Comparison of ENCODE assay signal across 14 cellular contexts in the genomic region with DNA sequence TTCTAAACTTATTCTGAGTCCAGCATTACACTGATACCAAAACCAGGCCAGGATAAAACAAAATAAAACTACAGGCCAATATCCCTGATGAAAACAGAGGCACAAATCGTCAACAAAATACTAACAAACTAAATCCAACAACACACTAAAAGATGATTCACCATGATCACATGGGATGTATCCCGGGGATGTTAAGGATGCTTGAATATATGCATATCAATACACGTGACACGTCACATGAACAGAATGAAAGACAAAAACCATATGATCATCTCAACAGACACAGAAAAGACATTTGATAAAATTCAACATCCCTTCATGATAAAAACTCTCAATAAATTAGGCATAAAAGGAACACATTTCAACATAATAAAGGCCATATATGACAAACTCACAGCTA.
DNase-seq lines count a peak whose midpoint lies in the region; ATAC-seq lines count a peak whose summit lies in the region.
"Had no signal": no experiment of that assay in that cellular context is flagged by ENCODE, and none has a peak within 500 bp of the region (broad histone marks: within the 10 kb centered on the region; RNA-seq: fewer than 3 reads in every experiment).

No MANE protein-coding gene starts in this region.

- H2BK120ac ChIP-seq in mesenchymal stem cell (ENCODE audit: low read depth, low read length), result no peak overlapping the region

- no peak overlapping the region for H3K4me3 ChIP-seq in mesenchymal stem cell (ENCODE audit: insufficient read depth in 1 of 2, low read depth in 1 of 2, low read length in 2 of 2)

- ATAC-seq in activated T-helper 17 cell treated with anti-CD3 and anti-CD28 coated beads, Interleukin-2, amount 50 U/mL, for 72 hours (replicated peaks), result no peak
- no peak for ATAC-seq in GM19467 (IDR thresholded peaks at IDR 0.05; ENCODE audit: unreplicated experiment)
- ATAC-seq: CD8-positive, alpha-beta T cell; HCT116 had no signal

- H3K23ac ChIP-seq in mesenchymal stem cell (ENCODE audit: low read length in 2 of 2), result no peak overlapping the region

- no peaks in the 10 kb centered on the region for H3K36me3 ChIP-seq in mesenchymal stem cell (ENCODE audit: control insufficient read depth in 1 of 2, insufficient read depth in 2 of 2, low read depth in 1 of 2, low read length in 2 of 2)

- no peak overlapping the region for H3K14ac ChIP-seq in mesenchymal stem cell (ENCODE audit: low read length in 2 of 2)

- no peak overlapping the region for H2BK15ac ChIP-seq in mesenchymal stem cell (ENCODE audit: low read depth, poor library complexity, severe bottlenecking)

- H3K27me3 ChIP-seq in mesenchymal stem cell (ENCODE audit: control insufficient read depth in 1 of 2, insufficient read depth in 1 of 2, low read length in 2 of 2), result no peaks in the 10 kb centered on the region

- H3K18ac ChIP-seq in mesenchymal stem cell (ENCODE audit: low read depth in 1 of 2, low read length in 2 of 2), result no peak overlapping the region

- H3K9me3 ChIP-seq in mesenchymal stem cell (ENCODE audit: control insufficient read depth, low read length), result peaks cover 3% of the 10 kb centered on the region
- H3K9me3 ChIP-seq: Caco-2 had no signal

- no peak overlapping the region for H3K27ac ChIP-seq in mesenchymal stem cell (ENCODE audit: low read length, poor library complexity, severe bottlenecking)

- H3K4me2 ChIP-seq in mesenchymal stem cell (ENCODE audit: low read length, poor library complexity, severe bottlenecking), result no peak overlapping the region

- peaks cover 12% of the 10 kb centered on the region for H3K9me3 Mint-ChIP-seq in activated naive CD8-positive, alpha-beta T cell (ENCODE audit: low read depth)
- peaks cover 26% of the 10 kb centered on the region for H3K9me3 Mint-ChIP-seq in activated naive CD8-positive, alpha-beta T cell treated with anti-CD3 and anti-CD28 coated beads for 36 hours
- peaks cover 6% of the 10 kb centered on the region for H3K9me3 Mint-ChIP-seq in activated T-helper 17 cell treated with anti-CD3 and anti-CD28 coated beads, Interleukin-2, amount 50 U/mL, for 72 hours

- no peak overlapping the region for H2AFZ ChIP-seq in mesenchymal stem cell (ENCODE audit: low read depth, low read length)

- H3K36me3 Mint-ChIP-seq in activated naive CD8-positive, alpha-beta T cell, result peaks cover 36% of the 10 kb centered on the region
- H3K36me3 Mint-ChIP-seq in activated naive CD8-positive, alpha-beta T cell treated with anti-CD3 and anti-CD28 coated beads for 36 hours, result peaks cover 47% of the 10 kb centered on the region
- H3K36me3 Mint-ChIP-seq in activated T-helper 17 cell treated with anti-CD3 and anti-CD28 coated beads, Interleukin-2, amount 50 U/mL, for 72 hours (ENCODE audit: low read depth), result peaks cover 48% of the 10 kb centered on the region

- H4K91ac ChIP-seq in mesenchymal stem cell (ENCODE audit: low read length), result no peak overlapping the region

- H4K8ac ChIP-seq in mesenchymal stem cell (ENCODE audit: low read length), result no peak overlapping the region

- DNase-seq in activated naive CD8-positive, alpha-beta T cell treated with anti-CD3 and anti-CD28 coated beads for 36 hours, result no peak
- DNase-seq in mesenchymal stem cell (no peak), NCI-H1105 (lab: John Stamatoyannopoulos, UW) (no peak)
- no peak for DNase-seq in stimulated activated CD4-positive, alpha-beta T cell treated with anti-CD3 and anti-CD28 coated beads, Interleukin-1b, Interleukin-23, amount 100 ng/mL, for 48 hours
- DNase-seq: Caco-2; CD8-positive, alpha-beta T cell; DND-41; GDM1; IMR-90 had no signal

- no peak overlapping the region for H3K27ac Mint-ChIP-seq in activated naive CD8-positive, alpha-beta T cell
- no peak overlapping the region for H3K27ac Mint-ChIP-seq in activated naive CD8-positive, alpha-beta T cell treated with anti-CD3 and anti-CD28 coated beads for 36 hours
- H3K27ac Mint-ChIP-seq in activated T-helper 17 cell treated with anti-CD3 and anti-CD28 coated beads, Interleukin-2, amount 50 U/mL, for 72 hours, result peak overlapping the region; percentile 95
- H3K27ac Mint-ChIP-seq: CD14-positive monocyte; CD8-positive, alpha-beta T cell had no signal

- H3K4me1 ChIP-seq in mesenchymal stem cell (ENCODE audit: control insufficient read depth, insufficient read depth, low read depth, low read length), result no peaks in the 10 kb centered on the region
- H3K4me1 ChIP-seq: Caco-2 had no signal

- no peak overlapping the region for H2BK12ac ChIP-seq in mesenchymal stem cell (ENCODE audit: low read length in 2 of 2)

- peaks cover 23% of the 10 kb centered on the region for H3K79me1 ChIP-seq in mesenchymal stem cell (replicated peaks; ENCODE audit: low read length, poor library complexity, severe bottlenecking)

- 95% methylated on average over 4 of the region's 4 CpGs for WGBS in mesenchymal stem cell

- H3K4me1 Mint-ChIP-seq in activated naive CD8-positive, alpha-beta T cell (ENCODE audit: low read depth), result peaks cover 50% of the 10 kb centered on the region
- H3K4me1 Mint-ChIP-seq in activated naive CD8-positive, alpha-beta T cell treated with anti-CD3 and anti-CD28 coated beads for 36 hours, result peaks cover 38% of the 10 kb centered on the region
- H3K4me1 Mint-ChIP-seq in activated T-helper 17 cell treated with anti-CD3 and anti-CD28 coated beads, Interleukin-2, amount 50 U/mL, for 72 hours, result peaks cover 34% of the 10 kb centered on the region

- peak overlapping the region; percentile 18 for H3K4me3 Mint-ChIP-seq in activated naive CD8-positive, alpha-beta T cell
- H3K4me3 Mint-ChIP-seq in activated naive CD8-positive, alpha-beta T cell treated with anti-CD3 and anti-CD28 coated beads for 36 hours, result no peak overlapping the region
- peak overlapping the region; percentile 74 for H3K4me3 Mint-ChIP-seq in activated T-helper 17 cell treated with anti-CD3 and anti-CD28 coated beads, Interleukin-2, amount 50 U/mL, for 72 hours
- H3K4me3 Mint-ChIP-seq: CD14-positive monocyte; CD8-positive, alpha-beta T cell had no signal

- H3K27me3 Mint-ChIP-seq in activated naive CD8-positive, alpha-beta T cell, result no peaks in the 10 kb centered on the region
- H3K27me3 Mint-ChIP-seq in activated naive CD8-positive, alpha-beta T cell treated with anti-CD3 and anti-CD28 coated beads for 36 hours, result no peaks in the 10 kb centered on the region
- H3K27me3 Mint-ChIP-seq in activated T-helper 17 cell treated with anti-CD3 and anti-CD28 coated beads, Interleukin-2, amount 50 U/mL, for 72 hours, result no peaks in the 10 kb centered on the region

- H2BK5ac ChIP-seq in mesenchymal stem cell (ENCODE audit: low read depth, low read length, poor library complexity, severe bottlenecking), result no peak overlapping the region

- no peak overlapping the region for H3K4ac ChIP-seq in mesenchymal stem cell (ENCODE audit: low read depth in 1 of 2, low read length in 2 of 2)

- peak overlapping the region; percentile 43 for H3K9ac ChIP-seq in mesenchymal stem cell (ENCODE audit: low read length)

- H2AK5ac ChIP-seq in mesenchymal stem cell (ENCODE audit: low read length, severe bottlenecking), result no peak overlapping the region
